In the genomic region with DNA sequence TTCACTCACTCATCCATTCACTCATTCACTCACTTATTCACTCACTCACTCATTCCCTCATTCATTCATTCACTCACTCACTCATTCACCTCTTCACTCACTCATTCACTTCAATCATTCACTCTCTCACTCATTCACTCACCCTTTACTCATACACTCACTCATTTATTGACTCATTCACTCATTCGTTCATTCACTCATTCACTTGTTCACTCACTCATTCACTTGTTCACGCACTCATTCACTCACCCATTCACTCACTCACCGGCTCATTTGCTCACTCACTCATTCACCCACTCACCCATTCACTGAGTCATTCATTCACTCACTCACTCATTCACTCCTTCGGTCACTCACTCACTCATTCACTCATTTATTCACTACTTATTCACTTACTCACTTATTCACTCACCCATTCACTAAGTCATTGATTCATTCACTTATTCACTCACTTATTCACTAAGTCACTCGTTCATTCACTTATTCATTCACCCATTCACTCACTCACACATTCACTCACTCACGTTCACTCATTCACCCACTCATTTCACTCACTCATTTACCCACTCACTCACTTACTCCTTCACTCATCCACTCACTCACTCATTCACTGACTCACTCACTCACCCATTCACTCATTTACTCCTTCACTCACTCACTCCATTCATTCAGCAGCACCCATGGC, we compare ENCODE assay signal across 13 cellular contexts. TPM values are rescaled to one million over a fixed set of nuclear protein-coding genes. Genes with fewer than 3 reads are reported as not detected.
A peak's percentile ranks its signal among the peaks of the same experiment; 100 is the strongest.
DNase-seq lines count a peak whose midpoint lies in the region; ATAC-seq, FAIRE-seq and TF ChIP-seq lines count a peak whose summit lies in the region.
"Had no signal": no experiment of that assay in that cellular context is flagged by ENCODE, and none has a peak within 500 bp of the region (broad histone marks: within the 10 kb centered on the region; RNA-seq: fewer than 3 reads in every experiment).

No MANE protein-coding gene starts in this region.

- H2BK12ac ChIP-seq in mesenchymal stem cell (ENCODE audit: low read length in 2 of 2) = no peak overlapping the region

- CTCF ChIA-PET in GM12878 (lab: Yijun Ruan, JAX) = no interaction called here

- peaks cover 2% of the 10 kb centered on the region for H3K79me1 ChIP-seq in mesenchymal stem cell (replicated peaks; ENCODE audit: low read length, poor library complexity, severe bottlenecking)

- TF ChIP-seq POLR2A in GM12878 (IDR thresholded peaks at IDR 0.05; ENCODE audit: low read depth, low read length) = no peak

- H3K9ac ChIP-seq in GM12878 (ENCODE audit: control insufficient read depth, insufficient read depth, low read length) (no peak overlapping the region), mesenchymal stem cell (ENCODE audit: low read length) (no peak overlapping the region)
- H3K9ac ChIP-seq: BLaER1 had no signal

- ATAC-seq in GM12878 = no peak

- H3K18ac ChIP-seq in mesenchymal stem cell (ENCODE audit: low read depth in 1 of 2, low read length in 2 of 2) = no peak overlapping the region

- peak overlapping the region; percentile 36 for H4K91ac ChIP-seq in mesenchymal stem cell (ENCODE audit: low read length)

- H3K23ac ChIP-seq in mesenchymal stem cell (ENCODE audit: low read length in 2 of 2) = no peak overlapping the region

- H3K4me2 ChIP-seq in GM12878 (ENCODE audit: control insufficient read depth, insufficient read depth) = no peak overlapping the region
- no peak overlapping the region for H3K4me2 ChIP-seq in mesenchymal stem cell (ENCODE audit: low read length, poor library complexity, severe bottlenecking)
- H3K4me2 ChIP-seq: BLaER1 had no signal

- SMC1A ChIA-PET in GM12878 (lab: Charles Lee; ENCODE audit: uncharacterized antibody, unreplicated experiment) = no interaction called here

- H2AK5ac ChIP-seq in mesenchymal stem cell (ENCODE audit: low read length, severe bottlenecking) = no peak overlapping the region

- H2BK5ac ChIP-seq in mesenchymal stem cell (ENCODE audit: low read depth, low read length, poor library complexity, severe bottlenecking) = no peak overlapping the region

- H3K4me3 ChIP-seq in GM12878 (no peak overlapping the region), mesenchymal stem cell (ENCODE audit: insufficient read depth in 1 of 2, low read depth in 1 of 2, low read length in 2 of 2) (no peak overlapping the region)
- H3K4me3 ChIP-seq: BLaER1 had no signal

- DNase-seq in DMS53 (lab: John Stamatoyannopoulos, UW) (peak; percentile 15), DMS53 treated with DMSO at 0.1 percent for 48 hours (lab: John Stamatoyannopoulos, UW; ENCODE audit: unreplicated experiment) (no peak), GM12878 (ENCODE audit: low read depth, low spot score) (no peak), mesenchymal stem cell (no peak), pons (ENCODE audit: low spot score) (no peak)
- DNase-seq in stimulated activated CD8-positive, alpha-beta memory T cell treated with anti-CD3 and anti-CD28 coated beads, Interleukin-4, amount 100 ng/mL, for 48 hours = no peak
- DNase-seq in activated CD4-positive, CD25-positive, alpha-beta regulatory T cell (lab: John Stamatoyannopoulos, UW) = no peak
- DNase-seq: CD4-positive, alpha-beta memory T cell; GDM1; GOT3; H9 had no signal

- H3K9me3 ChIP-seq in GM12878 (replicated peaks; ENCODE audit: control insufficient read depth, insufficient read depth, low read length) (no peaks in the 10 kb centered on the region), mesenchymal stem cell (ENCODE audit: control insufficient read depth, low read length) (no peaks in the 10 kb centered on the region)
- H3K9me3 ChIP-seq: BLaER1 had no signal

- no peak for FAIRE-seq in GM12878 (lab: Jason Lieb, UNC)

- no peak overlapping the region for H3K4ac ChIP-seq in mesenchymal stem cell (ENCODE audit: low read depth in 1 of 2, low read length in 2 of 2)

- H4K8ac ChIP-seq in mesenchymal stem cell (ENCODE audit: low read length) = no peak overlapping the region

- BruUV-seq in GM12878 (replicated peaks; lab: Mats Ljungman, UMichigan) = no TSS peak

- H3K36me3 ChIP-seq in GM12878 (ENCODE audit: control insufficient read depth in 2 of 2, insufficient read depth in 2 of 2, low read length in 1 of 2) = no peaks in the 10 kb centered on the region
- no peaks in the 10 kb centered on the region for H3K36me3 ChIP-seq in mesenchymal stem cell (ENCODE audit: control insufficient read depth in 1 of 2, insufficient read depth in 2 of 2, low read depth in 1 of 2, low read length in 2 of 2)
- H3K36me3 ChIP-seq: BLaER1 had no signal

- H3K27ac ChIP-seq in GM12878 (ENCODE audit: control insufficient read depth, insufficient read depth) (no peak overlapping the region), mesenchymal stem cell (ENCODE audit: low read length, poor library complexity, severe bottlenecking) (no peak overlapping the region)
- H3K27ac ChIP-seq: 22Rv1, BLaER1 had no signal

- H2AFZ ChIP-seq in GM12878 (ENCODE audit: control insufficient read depth, low read depth, low read length) = no peak overlapping the region
- no peak overlapping the region for H2AFZ ChIP-seq in mesenchymal stem cell (ENCODE audit: low read depth, low read length)

- intact Hi-C loops in GM12878 (cut with micrococcal nuclease; ENCODE audit: unreplicated experiment) = no loop called here

- no peak overlapping the region for H3K14ac ChIP-seq in mesenchymal stem cell (ENCODE audit: low read length in 2 of 2)

- POLR2A ChIA-PET in GM12878 (lab: Charles Lee) = no interaction called here

- H2BK15ac ChIP-seq in mesenchymal stem cell (ENCODE audit: low read depth, poor library complexity, severe bottlenecking) = no peak overlapping the region

- TF ChIP-seq RAD21 in GM12878 (IDR thresholded peaks at IDR 0.05; ENCODE audit: insufficient read depth, low read depth, low read length) = no peak

- no peak for TF ChIP-seq CTCF in GM12878 (IDR thresholded peaks at IDR 0.05 in 2 of 3, conservative IDR thresholded peaks at IDR 0.05 in 1 of 3; ENCODE audit: control insufficient read depth in 2 of 3, extremely low read depth in 1 of 3, insufficient read depth in 1 of 3, low read depth in 3 of 3, low read length in 3 of 3)

- no peaks in the 10 kb centered on the region for H3K4me1 ChIP-seq in GM12878 (ENCODE audit: control insufficient read depth, insufficient read depth, low read length)
- peaks cover 12% of the 10 kb centered on the region for H3K4me1 ChIP-seq in mesenchymal stem cell (ENCODE audit: control insufficient read depth, insufficient read depth, low read depth, low read length)

- no peak overlapping the region for H2BK120ac ChIP-seq in mesenchymal stem cell (ENCODE audit: low read depth, low read length)

- WGBS in GM12878 (ENCODE audit: insufficient coverage, insufficient replicate concordance, low lambda C conversion rate, missing lambda C conversion rate) = 38% methylated on average over 5 of the region's 6 CpGs
- 79% methylated on average over 6 of the region's 6 CpGs for WGBS in mesenchymal stem cell

- RAD21 ChIA-PET in GM12878 (lab: Charles Lee; ENCODE audit: unreplicated experiment) = no interaction called here

- no peak for TF ChIP-seq EP300 in GM12878 (IDR thresholded peaks at IDR 0.05; ENCODE audit: borderline replicate concordance in 1 of 2, control insufficient read depth in 1 of 2, low read depth in 2 of 2, low read length in 2 of 2)

- in situ Hi-C loops in GM12878 (cut with MboI) = no loop called here

- no peaks in the 10 kb centered on the region for H4K20me1 ChIP-seq in GM12878 (ENCODE audit: control insufficient read depth, insufficient read depth)

- no peaks in the 10 kb centered on the region; a peak in 2 of 4 replicates for H3K27me3 ChIP-seq in GM12878 (replicated peaks in 1 of 2; ENCODE audit: control insufficient read depth in 2 of 2, insufficient read depth in 2 of 2, low read length in 1 of 2)
- H3K27me3 ChIP-seq in mesenchymal stem cell (ENCODE audit: control insufficient read depth in 1 of 2, insufficient read depth in 1 of 2, low read length in 2 of 2) = peaks cover 0 to 4% of the 10 kb centered on the region in 2 experiments

- H3K79me2 ChIP-seq in GM12878 (ENCODE audit: control insufficient read depth, insufficient read depth, low read length) = peaks cover 2% of the 10 kb centered on the region

TF ChIP-seq in GM12878, 131 proteins besides CTCF, POLR2A, EP300 and RAD21:
- TF ChIP-seq USF1 (IDR thresholded peaks at IDR 0.05; ENCODE audit: borderline replicate concordance, extremely low read length, insufficient read depth, low read depth, low read length) (no peak), NRF1 (conservative IDR thresholded peaks at IDR 0.05; ENCODE audit: low read depth, low read length) (no peak), HDAC6 (IDR thresholded peaks at IDR 0.05; ENCODE audit: unreplicated experiment) (no peak), SUZ12 (IDR thresholded peaks at IDR 0.05; ENCODE audit: unreplicated experiment) (no peak), POLR2AphosphoS5 (IDR thresholded peaks at IDR 0.05; ENCODE audit: low read length) (no peak), ZNF24 (IDR thresholded peaks at IDR 0.05) (peak; percentile 94)
TF ChIP-seq in GM12878: peak in this region for 1.

RNA-seq across cellular contexts. Expression of gene PFKP, which starts 4.7 kb away (rescaled TPM):
- 462 and 515 TPM in 2 replicates for total RNA-seq in GM12878 (2013; cell fraction: nucleolus; rRNA removed)
- total RNA-seq in GM12878 (2014; rRNA removed) = 111 and 118 TPM in 2 replicates
- 69.5 and 79.2 TPM in 2 replicates for total RNA-seq in GM12878 (2014; rRNA removed; fragmentation: Illumina TruSeq; extraction: Trizol)
- 129 and 130 TPM in 2 replicates for total RNA-seq in GM12878 (2021)
- 73.8 TPM for polyA plus RNA-seq in GM12878 (2011; ENCODE audit: low read depth)
- 107 and 145 TPM in 2 replicates for polyA plus RNA-seq in GM12878 (2011; rRNA removed)
- 117 and 136 TPM in 2 replicates for polyA plus RNA-seq in GM12878 (2011; cell fraction: cytosol; rRNA removed)
- 731 and 734 TPM in 2 replicates for polyA plus RNA-seq in GM12878 (2011; cell fraction: nucleus; rRNA removed)
- polyA plus RNA-seq in GM12878 (2012) = 117 and 160 TPM in 2 replicates
- polyA plus RNA-seq in GM12878 (2014; fragmentation: Illumina TruSeq; extraction: Trizol) = 61.8 and 62.4 TPM in 2 replicates
- 10 to 100 TPM; 27.0 to 45.0 TPM for polyA plus RNA-seq in GM12878 (2014; fragmentation: Nextera tagmentation; extraction: Ambion mirVana)
- 90.7 and 99.9 TPM in 2 replicates for polyA plus RNA-seq in GM12878 (2014; rRNA removed)
- 100 to 1,000 TPM; 101 to 111 TPM for polyA plus RNA-seq in GM12878 (2016; fragmentation: Nextera tagmentation; extraction: Ambion mirVana)
- polyA minus RNA-seq in GM12878 (2011; rRNA and poly(A)+ RNA removed) = 99.6 and 153 TPM in 2 replicates
- polyA minus RNA-seq in GM12878 (2011; cell fraction: cytosol; rRNA and poly(A)+ RNA removed) = 77.0 and 77.2 TPM in 2 replicates
- 161 and 211 TPM in 2 replicates for polyA minus RNA-seq in GM12878 (2011; cell fraction: nucleus; rRNA and poly(A)+ RNA removed)
- 57.2 TPM for polyA plus RNA-seq in mesenchymal stem cell (2013, experiment 1 of 2)
- polyA plus RNA-seq in mesenchymal stem cell (2013, experiment 2 of 2) = 54.3 TPM
